In genomic region chr18:61551586-61551985, GRCh38 we compare ENCODE assay signal across 8 cellular contexts.
A peak's percentile ranks its signal among the peaks of the same experiment; 100 is the strongest.
DNase-seq lines count a peak whose midpoint lies in the region; ATAC-seq and TF ChIP-seq lines count a peak whose summit lies in the region.

No MANE protein-coding gene starts in this region.

- peak; percentile 60 for ATAC-seq in HG02840 (IDR thresholded peaks at IDR 0.05; ENCODE audit: low FRiP score, unreplicated experiment)

- DNase-seq in AG20443 (ENCODE audit: low spot score) = peak; percentile 83
- peak; percentile 66 for DNase-seq in GM13976 (ENCODE audit: low spot score)
- DNase-seq in NCI-H187 treated with DMSO at 0.1 percent for 48 hours (lab: John Stamatoyannopoulos, UW) = peak; percentile 30
- peak; percentile 75 for DNase-seq in glomerular visceral epithelial cell (ENCODE audit: extremely low spot score)
- DNase-seq in putamen (ENCODE audit: low spot score) = peak; percentile 57
- no peak for DNase-seq in activated T-cell treated with anti-CD3 and anti-CD28 coated beads for 4 hours

- in situ Hi-C loops in GM13976 (cut with MboI; ENCODE audit: low sequenced_read_pairs, unreplicated experiment) = no loop called here

- no peak overlapping the region for H3K27ac ChIP-seq in VCaP

- peak; percentile 39 for TF ChIP-seq CTCF in GM13976 (IDR thresholded peaks at IDR 0.05; ENCODE audit: borderline replicate concordance, control extremely low read depth, extremely low read depth, insufficient read depth, missing control alignments)
- peak; percentile 89 for TF ChIP-seq CTCF in VCaP (conservative IDR thresholded peaks at IDR 0.05)
